Comparison of ENCODE assay signal across 1 cellular context in genomic region chr12:54000105-54000773, GRCh38.
TF ChIP-seq lines count a peak whose summit lies in the region.

Gene HOXC9 (plus strand): TSS chr12:54000161. CDS start chr12:54000189, 28 bp downstream.

TF ChIP-seq in K562, 482 proteins besides CTCF, POLR2A, EP300 and RAD21 (continued from another document):
- TF ChIP-seq ZBTB33 (CRISPR knock-in tag; IDR thresholded peaks at IDR 0.05) (no peak), KLF6 (CRISPR knock-in tag; IDR thresholded peaks at IDR 0.05; ENCODE audit: borderline replicate concordance) (no peak), GATAD2B (IDR thresholded peaks at IDR 0.05; ENCODE audit: borderline replicate concordance) (no peak), REST (CRISPR knock-in tag; IDR thresholded peaks at IDR 0.05; ENCODE audit: low read depth) (no peak), CBX3 (IDR thresholded peaks at IDR 0.05; ENCODE audit: borderline replicate concordance in 1 of 2, low read length in 2 of 2) (no peak; a peak in 1 of 3 replicates), ZNF511 (CRISPR knock-in tag; IDR thresholded peaks at IDR 0.05) (peak; percentile 55), CCNT2 (IDR thresholded peaks at IDR 0.05; ENCODE audit: borderline replicate concordance, extremely low read depth, insufficient read length, low read depth, low read length) (peak; percentile 60), THAP7 (CRISPR knock-in tag; IDR thresholded peaks at IDR 0.05) (no peak), EHMT2 (IDR thresholded peaks at IDR 0.05) (no peak), ZBTB17 (CRISPR knock-in tag; IDR thresholded peaks at IDR 0.05) (no peak), TOE1 (IDR thresholded peaks at IDR 0.05; ENCODE audit: borderline replicate concordance) (no peak), TOE1 (CRISPR knock-in tag; IDR thresholded peaks at IDR 0.05; ENCODE audit: borderline replicate concordance, low read depth) (no peak), ETV6 (IDR thresholded peaks at IDR 0.05; ENCODE audit: borderline replicate concordance in 1 of 2, low read depth in 2 of 2, low read length in 1 of 2) (no peak), ETV6 (CRISPR knock-in tag; IDR thresholded peaks at IDR 0.05; ENCODE audit: borderline replicate concordance) (peak; percentile 88; the same call in 1 of the 2 replicates), EWSR1 (IDR thresholded peaks at IDR 0.05; ENCODE audit: borderline replicate concordance, low read depth, partially characterized antibody) (no peak), GTF2F1 (IDR thresholded peaks at IDR 0.05; ENCODE audit: low read depth, low read length) (no peak), ZFP91 (CRISPR knock-in tag; IDR thresholded peaks at IDR 0.05) (no peak), ZNF76 (CRISPR knock-in tag; IDR thresholded peaks at IDR 0.05; ENCODE audit: borderline replicate concordance) (no peak), EZH2 (IDR thresholded peaks at IDR 0.05; ENCODE audit: borderline replicate concordance, low read depth, low read length) (no peak), ETS1 (conservative IDR thresholded peaks at IDR 0.05; ENCODE audit: control insufficient read depth, low read depth, low read length) (no peak), CEBPG (CRISPR knock-in tag; IDR thresholded peaks at IDR 0.05) (peak; percentile 20; the same call in 1 of the 2 replicates), CEBPG (tag; conservative IDR thresholded peaks at IDR 0.05 in 1 of 2, IDR thresholded peaks at IDR 0.05 in 1 of 2) (no peak), HDAC6 (IDR thresholded peaks at IDR 0.05; ENCODE audit: low read depth, low read length) (no peak), RFX1 (IDR thresholded peaks at IDR 0.05) (no peak), MYBL2 (IDR thresholded peaks at IDR 0.05; ENCODE audit: low read depth) (no peak), MYBL2 (CRISPR knock-in tag; IDR thresholded peaks at IDR 0.05; ENCODE audit: borderline replicate concordance) (no peak), TEAD4 (IDR thresholded peaks at IDR 0.05; ENCODE audit: low read length) (no peak), TEAD4 (CRISPR knock-in tag; IDR thresholded peaks at IDR 0.05; ENCODE audit: borderline replicate concordance) (peak; percentile 83), ZC3H11A (IDR thresholded peaks at IDR 0.05; ENCODE audit: low read depth, low read length) (no peak), E4F1 (CRISPR knock-in tag; IDR thresholded peaks at IDR 0.05; ENCODE audit: borderline replicate concordance) (no peak), ARID3B (CRISPR knock-in tag; IDR thresholded peaks at IDR 0.05; ENCODE audit: borderline replicate concordance) (no peak)
